Comparison of ENCODE assay signal across 10 cellular contexts in genomic region chrX:111168314-111168713, GRCh38.
DNase-seq lines count a peak whose midpoint lies in the region; ATAC-seq and TF ChIP-seq lines count a peak whose summit lies in the region.
"Had no signal": no experiment of that assay in that cellular context is flagged by ENCODE, and none has a peak within 500 bp of the region (broad histone marks: within the 10 kb centered on the region; RNA-seq: fewer than 3 reads in every experiment).

No MANE protein-coding gene starts in this region.

- H3K79me2 ChIP-seq in Karpas-422 (ENCODE audit: low read length) (no peaks in the 10 kb centered on the region), SK-N-SH (ENCODE audit: insufficient read depth) (no peaks in the 10 kb centered on the region)

- POLR2A ChIA-PET in SK-N-SH (lab: Yijun Ruan, JAX) = no interaction called here

- H3K4me1 ChIP-seq in Karpas-422 (ENCODE audit: low read length) = no peaks in the 10 kb centered on the region
- no peaks in the 10 kb centered on the region for H3K4me1 ChIP-seq in SK-N-SH (ENCODE audit: control insufficient read depth in 1 of 2, insufficient read depth in 2 of 2, low read depth in 1 of 2, low read length in 1 of 2)

- H3K9me3 ChIP-seq in Karpas-422 (ENCODE audit: low read length) (no peaks in the 10 kb centered on the region), SK-N-SH (no peaks in the 10 kb centered on the region)

- H3K4me2 ChIP-seq in Karpas-422 (ENCODE audit: low read depth, low read length, poor library complexity, severe bottlenecking) (no peak overlapping the region), SK-N-SH (no peak overlapping the region)

- WGBS in SK-N-SH (ENCODE audit: low lambda C conversion rate) = 41% methylated on average over 2 of the region's 2 CpGs

- no peak overlapping the region for H3K9ac ChIP-seq in Karpas-422 (ENCODE audit: low read length)
- H3K9ac ChIP-seq in SK-N-SH = no peak overlapping the region

- no peak for ATAC-seq in HG03139 (IDR thresholded peaks at IDR 0.05; ENCODE audit: unreplicated experiment)
- no peak for ATAC-seq in HG02870 (IDR thresholded peaks at IDR 0.05; ENCODE audit: unreplicated experiment)
- ATAC-seq: right cardiac atrium had no signal

- DNase-seq in DMS 273 treated with DMSO at 0.1 percent for 48 hours (lab: John Stamatoyannopoulos, UW) = peak; percentile 19
- DNase-seq in Karpas-422 = peak; percentile 52
- peak; percentile 3 for DNase-seq in SK-N-SH
- DNase-seq in islet precursor cell = peak; percentile 53
- DNase-seq in activated T-cell treated with anti-CD3 and anti-CD28 coated beads for 4 hours = no peak
- DNase-seq in dedifferentiated amniotic fluid mesenchymal stem cell (ENCODE audit: extremely low spot score) = no peak

- H4K20me1 ChIP-seq in Karpas-422 (ENCODE audit: insufficient read depth, low read depth, low read length) (no peaks in the 10 kb centered on the region), SK-N-SH (ENCODE audit: insufficient read depth) (no peaks in the 10 kb centered on the region)

- CTCF ChIA-PET in SK-N-SH (lab: Yijun Ruan, JAX) = interaction anchor here (0.5 to 1.6 kb wide), 12 partner anchors 9 to 276 kb away, joined by 3 to 9 read pairs (median 3); no protein-coding TSS in a partner anchor

- no peaks in the 10 kb centered on the region for H3K27me3 ChIP-seq in Karpas-422 (ENCODE audit: low read length)
- no peaks in the 10 kb centered on the region for H3K27me3 ChIP-seq in SK-N-SH (ENCODE audit: insufficient read depth)

- H2AFZ ChIP-seq in Karpas-422 (ENCODE audit: low read length) (no peak overlapping the region), SK-N-SH (ENCODE audit: low read depth) (no peak overlapping the region)

- H3K9me2 ChIP-seq in Karpas-422 (replicated peaks; ENCODE audit: insufficient read depth, low read length) (no peaks in the 10 kb centered on the region), SK-N-SH (no peaks in the 10 kb centered on the region)

- no peaks in the 10 kb centered on the region for H3F3A ChIP-seq in SK-N-SH (replicated peaks; ENCODE audit: insufficient read depth)

- peak; percentile 67 for TF ChIP-seq RAD21 in SK-N-SH (IDR thresholded peaks at IDR 0.05; ENCODE audit: low read length)

- peak; percentile 40 for TF ChIP-seq CTCF in SK-N-SH (IDR thresholded peaks at IDR 0.05)

- no peak overlapping the region for H3K27ac ChIP-seq in Karpas-422 (ENCODE audit: low read length)
- H3K27ac ChIP-seq in SK-N-SH (ENCODE audit: low read depth in 2 of 2, low read length in 1 of 2) = no peak overlapping the region
- H3K27ac ChIP-seq: SK-N-MC had no signal

- H3K36me3 ChIP-seq in Karpas-422 (ENCODE audit: insufficient read depth, low read length) (no peaks in the 10 kb centered on the region), SK-N-SH (replicated peaks in 1 of 2; ENCODE audit: control insufficient read depth in 1 of 2, insufficient read depth in 2 of 2, low read length in 1 of 2) (no peaks in the 10 kb centered on the region)

- H3K4me3 ChIP-seq in Karpas-422 (ENCODE audit: low read length) (no peak overlapping the region), SK-N-SH (ENCODE audit: low read depth in 2 of 2, low read length in 1 of 2) (no peak overlapping the region)
- H3K4me3 ChIP-seq: SK-N-MC had no signal

- no peak for TF ChIP-seq EP300 in SK-N-SH (IDR thresholded peaks at IDR 0.05; ENCODE audit: borderline replicate concordance in 1 of 2, low read depth in 1 of 2, low read length in 1 of 2)

TF ChIP-seq in SK-N-SH, 30 proteins besides CTCF, POLR2A, EP300 and RAD21:
- TF ChIP-seq EZH2phosphoT487 (IDR thresholded peaks at IDR 0.05; ENCODE audit: borderline replicate concordance, low read depth) = no peak
- no peak for TF ChIP-seq RFX5 (IDR thresholded peaks at IDR 0.05; ENCODE audit: low read length)
- TF ChIP-seq YY1 (IDR thresholded peaks at IDR 0.05; ENCODE audit: low read depth) = peak; percentile 35; the same call in 1 of the 2 replicates
- TF ChIP-seq JUND (IDR thresholded peaks at IDR 0.05) = no peak
- TF ChIP-seq MAX (IDR thresholded peaks at IDR 0.05; ENCODE audit: low read depth) = no peak
- no peak for TF ChIP-seq TEAD4 (IDR thresholded peaks at IDR 0.05; ENCODE audit: borderline replicate concordance, insufficient read depth)
- TF ChIP-seq SIN3A (IDR thresholded peaks at IDR 0.05; ENCODE audit: borderline replicate concordance, low read depth, low read length) = no peak
- TF ChIP-seq FOXJ3 (CRISPR knock-in tag; IDR thresholded peaks at IDR 0.05) = no peak
- TF ChIP-seq REST (IDR thresholded peaks at IDR 0.05; ENCODE audit: low read depth, low read length) = no peak
- no peak for TF ChIP-seq CHD2 (IDR thresholded peaks at IDR 0.05; ENCODE audit: low read length, partially characterized antibody)
- TF ChIP-seq GABPA (IDR thresholded peaks at IDR 0.05; ENCODE audit: low read depth) = no peak
- no peak for TF ChIP-seq TAF1 (IDR thresholded peaks at IDR 0.05; ENCODE audit: borderline replicate concordance, low read depth, low read length)
- no peak for TF ChIP-seq POLR2AphosphoS5 (IDR thresholded peaks at IDR 0.05; ENCODE audit: low read depth, low read length)
- peak; percentile 33; the same call in 1 of the 2 replicates for TF ChIP-seq SMC3 (IDR thresholded peaks at IDR 0.05; ENCODE audit: low read depth, low read length)
- TF ChIP-seq GATA2 (CRISPR knock-in tag; IDR thresholded peaks at IDR 0.05) = no peak
- TF ChIP-seq ZBTB33 (IDR thresholded peaks at IDR 0.05; ENCODE audit: borderline replicate concordance, low read depth) = no peak
- TF ChIP-seq FOSL2 (IDR thresholded peaks at IDR 0.05; ENCODE audit: borderline replicate concordance, low read depth) = no peak
TF ChIP-seq in SK-N-SH: peak in this region for 2.

Comparison
In these comparisons a context has a peak if more than half of its experiments do, and no peak if none do; other contexts are left out.
1. DNase-seq: peak in DMS 273 treated with DMSO at 0.1 percent for 48 hours (single experiment), Karpas-422 (single experiment), SK-N-SH (single experiment) and islet precursor cell (single experiment); none in activated T-cell treated with anti-CD3 and anti-CD28 coated beads for 4 hours (single experiment) and dedifferentiated amniotic fluid mesenchymal stem cell (single experiment).